1 cellular context compared by ENCODE assay signal in the genomic region with DNA sequence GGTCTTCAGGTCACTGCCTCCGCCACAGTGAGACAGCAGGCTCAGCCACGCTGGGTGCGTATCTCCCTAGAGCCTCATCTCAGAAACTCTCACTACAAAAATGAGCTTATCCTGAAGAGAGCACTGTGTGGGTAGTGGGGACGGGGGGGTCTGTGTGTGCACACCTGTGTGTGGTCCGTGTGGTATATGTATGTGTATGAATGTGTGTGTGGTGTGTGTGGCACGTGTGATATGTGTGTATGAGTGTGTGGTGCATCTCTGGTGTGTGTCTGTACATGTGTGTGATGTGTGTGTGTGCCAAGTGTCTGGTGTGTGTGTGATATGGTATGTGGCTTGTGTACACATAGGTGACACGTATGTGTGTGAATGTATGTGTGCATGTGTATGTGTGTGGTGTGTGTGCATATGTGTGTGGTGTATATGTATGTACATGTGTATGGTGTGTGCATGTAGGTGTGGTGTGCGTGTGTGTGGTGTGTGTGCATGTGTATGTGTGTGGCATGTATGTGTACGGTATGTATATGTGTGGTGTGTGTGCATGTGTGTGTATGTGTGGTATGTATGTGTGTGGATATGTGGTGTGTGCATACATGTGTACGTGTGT.
TF ChIP-seq lines count a peak whose summit lies in the region.

No MANE protein-coding gene starts in this region.

TF ChIP-seq in HepG2, 621 proteins besides CTCF, POLR2A, EP300 and RAD21 (continued from another document):
- TF ChIP-seq, protein P1, sequence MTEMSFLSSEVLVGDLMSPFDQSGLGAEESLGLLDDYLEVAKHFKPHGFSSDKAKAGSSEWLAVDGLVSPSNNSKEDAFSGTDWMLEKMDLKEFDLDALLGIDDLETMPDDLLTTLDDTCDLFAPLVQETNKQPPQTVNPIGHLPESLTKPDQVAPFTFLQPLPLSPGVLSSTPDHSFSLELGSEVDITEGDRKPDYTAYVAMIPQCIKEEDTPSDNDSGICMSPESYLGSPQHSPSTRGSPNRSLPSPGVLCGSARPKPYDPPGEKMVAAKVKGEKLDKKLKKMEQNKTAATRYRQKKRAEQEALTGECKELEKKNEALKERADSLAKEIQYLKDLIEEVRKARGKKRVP (CRISPR knock-in tag; IDR thresholded peaks at IDR 0.05): no peak
- TF ChIP-seq DR1 (CRISPR knock-in tag; IDR thresholded peaks at IDR 0.05) (no peak), DNMT1 (CRISPR knock-in tag; IDR thresholded peaks at IDR 0.05) (no peak), SUZ12 (IDR thresholded peaks at IDR 0.05; ENCODE audit: low read depth, low read length) (no peak), ZNF792 (CRISPR knock-in tag; IDR thresholded peaks at IDR 0.05) (no peak), LCORL (IDR thresholded peaks at IDR 0.05) (peak; percentile 40; the same call in 1 of the 2 replicates), LCORL (CRISPR knock-in tag; IDR thresholded peaks at IDR 0.05) (no peak), STAT5B (CRISPR knock-in tag; IDR thresholded peaks at IDR 0.05) (no peak), CAMTA2 (CRISPR knock-in tag; IDR thresholded peaks at IDR 0.05; ENCODE audit: borderline replicate concordance) (no peak), ZNF790 (CRISPR knock-in tag; IDR thresholded peaks at IDR 0.05; ENCODE audit: borderline replicate concordance) (no peak), ZMYM3 (CRISPR knock-in tag; IDR thresholded peaks at IDR 0.05) (no peak), NFKB2 (CRISPR knock-in tag; IDR thresholded peaks at IDR 0.05; ENCODE audit: borderline replicate concordance) (no peak), DMAP1 (CRISPR knock-in tag; IDR thresholded peaks at IDR 0.05) (no peak), ZNF776 (CRISPR knock-in tag; IDR thresholded peaks at IDR 0.05) (no peak), SRSF4 (IDR thresholded peaks at IDR 0.05; ENCODE audit: low read depth, low read length, poor library complexity, severe bottlenecking) (no peak), GABPB1 (CRISPR knock-in tag; IDR thresholded peaks at IDR 0.05) (no peak), HOXA9 (CRISPR knock-in tag; IDR thresholded peaks at IDR 0.05; ENCODE audit: borderline replicate concordance) (no peak), ZNF737 (CRISPR knock-in tag; IDR thresholded peaks at IDR 0.05; ENCODE audit: borderline replicate concordance) (no peak), ZNF567 (CRISPR knock-in tag; IDR thresholded peaks at IDR 0.05; ENCODE audit: borderline replicate concordance) (0 out of 2 replicates have a peak, but pooled peaks have one; percentile 55)
- TF ChIP-seq, protein P2, sequence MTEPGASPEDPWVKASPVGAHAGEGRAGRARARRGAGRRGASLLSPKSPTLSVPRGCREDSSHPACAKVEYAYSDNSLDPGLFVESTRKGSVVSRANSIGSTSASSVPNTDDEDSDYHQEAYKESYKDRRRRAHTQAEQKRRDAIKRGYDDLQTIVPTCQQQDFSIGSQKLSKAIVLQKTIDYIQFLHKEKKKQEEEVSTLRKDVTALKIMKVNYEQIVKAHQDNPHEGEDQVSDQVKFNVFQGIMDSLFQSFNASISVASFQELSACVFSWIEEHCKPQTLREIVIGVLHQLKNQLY (CRISPR knock-in tag; IDR thresholded peaks at IDR 0.05): no peak
- TF ChIP-seq, protein P3, sequence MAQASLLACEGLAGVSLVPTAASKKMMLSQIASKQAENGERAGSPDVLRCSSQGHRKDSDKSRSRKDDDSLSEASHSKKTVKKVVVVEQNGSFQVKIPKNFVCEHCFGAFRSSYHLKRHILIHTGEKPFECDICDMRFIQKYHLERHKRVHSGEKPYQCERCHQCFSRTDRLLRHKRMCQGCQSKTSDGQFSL (CRISPR knock-in tag; IDR thresholded peaks at IDR 0.05): no peak
